ENCODE assay signal across 1 cellular context in genomic region chr9:136791466-136792276, GRCh38.
TF ChIP-seq lines count a peak whose summit lies in the region.

No MANE protein-coding gene starts in this region.

TF ChIP-seq in H1, 55 proteins besides CTCF, POLR2A, EP300 and RAD21:
- no peak for TF ChIP-seq ATF3 (IDR thresholded peaks at IDR 0.05; ENCODE audit: insufficient read depth, low read depth, low read length)
- TF ChIP-seq MAX (IDR thresholded peaks at IDR 0.05): peak; percentile 91
- peak; percentile 91 for TF ChIP-seq SP4 (IDR thresholded peaks at IDR 0.05; ENCODE audit: low read length)
- TF ChIP-seq, protein P1, sequence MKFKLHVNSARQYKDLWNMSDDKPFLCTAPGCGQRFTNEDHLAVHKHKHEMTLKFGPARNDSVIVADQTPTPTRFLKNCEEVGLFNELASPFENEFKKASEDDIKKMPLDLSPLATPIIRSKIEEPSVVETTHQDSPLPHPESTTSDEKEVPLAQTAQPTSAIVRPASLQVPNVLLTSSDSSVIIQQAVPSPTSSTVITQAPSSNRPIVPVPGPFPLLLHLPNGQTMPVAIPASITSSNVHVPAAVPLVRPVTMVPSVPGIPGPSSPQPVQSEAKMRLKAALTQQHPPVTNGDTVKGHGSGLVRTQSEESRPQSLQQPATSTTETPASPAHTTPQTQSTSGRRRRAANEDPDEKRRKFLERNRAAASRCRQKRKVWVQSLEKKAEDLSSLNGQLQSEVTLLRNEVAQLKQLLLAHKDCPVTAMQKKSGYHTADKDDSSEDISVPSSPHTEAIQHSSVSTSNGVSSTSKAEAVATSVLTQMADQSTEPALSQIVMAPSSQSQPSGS (IDR thresholded peaks at IDR 0.05; ENCODE audit: low read length): 0 out of 2 replicates have a peak, but pooled peaks have one; percentile 16
- peak; percentile 94; the same call in 1 of the 2 replicates for TF ChIP-seq TCF12 (IDR thresholded peaks at IDR 0.05; ENCODE audit: low read depth, low read length)
- peak; percentile 9 to 43; a peak in 1 of 4 replicates for TF ChIP-seq HDAC2 (IDR thresholded peaks at IDR 0.05; ENCODE audit: borderline replicate concordance in 1 of 2, low read depth in 2 of 2, low read length in 2 of 2)
- peak; percentile 51 for TF ChIP-seq CREB1 (IDR thresholded peaks at IDR 0.05)
- TF ChIP-seq YY1 (IDR thresholded peaks at IDR 0.05; ENCODE audit: low read depth, low read length): peak; percentile 64; the same call in 1 of the 2 replicates
- TF ChIP-seq SIN3A (conservative IDR thresholded peaks at IDR 0.05 in 1 of 2, IDR thresholded peaks at IDR 0.05 in 1 of 2; ENCODE audit: low read depth in 1 of 2, low read length in 2 of 2): peak in 1 of 2 experiments; percentile 69; a peak in 2 of 4 replicates
- 0 out of 2 replicates have a peak, but pooled peaks have one; percentile 5 for TF ChIP-seq SRF (IDR thresholded peaks at IDR 0.05; ENCODE audit: low read depth, low read length)
- no peak for TF ChIP-seq JUN (IDR thresholded peaks at IDR 0.05; ENCODE audit: low read depth, low read length)
- peak; percentile 14 for TF ChIP-seq NANOG (IDR thresholded peaks at IDR 0.05; ENCODE audit: insufficient read depth, low read depth, low read length, poor library complexity, severe bottlenecking)
- no peak for TF ChIP-seq ASH2L (IDR thresholded peaks at IDR 0.05; ENCODE audit: low read length)
- TF ChIP-seq TAF7 (optimal IDR thresholded peaks at IDR 0.05; ENCODE audit: borderline replicate concordance, low read depth, low read length): peak; percentile 66
- peak; percentile 72; the same call in 1 of the 2 replicates for TF ChIP-seq SP1 (IDR thresholded peaks at IDR 0.05; ENCODE audit: low read depth, low read length)
- peak; percentile 85 for TF ChIP-seq E2F6 (IDR thresholded peaks at IDR 0.05)
- TF ChIP-seq POLR2AphosphoS5 (IDR thresholded peaks at IDR 0.05; ENCODE audit: low read depth, low read length): peak; percentile 41
- no peak for TF ChIP-seq CHD7 (IDR thresholded peaks at IDR 0.05; ENCODE audit: insufficient replicate concordance, low read length)
- TF ChIP-seq KDM4A (IDR thresholded peaks at IDR 0.05; ENCODE audit: low read depth, low read length, severe bottlenecking): peak; percentile 72
